Comparison of ENCODE assay signal across 8 cellular contexts in genomic region chr15:100349696-100350433, GRCh38. TPM values are rescaled to one million over a fixed set of nuclear protein-coding genes. Genes with fewer than 3 reads are reported as not detected.
DNase-seq lines count a peak whose midpoint lies in the region; ATAC-seq lines count a peak whose summit lies in the region.

No MANE protein-coding gene starts in this region.

- H3K9me3 Mint-ChIP-seq in naive thymus-derived CD4-positive, alpha-beta T cell: no peaks in the 10 kb centered on the region
- H3K9me3 Mint-ChIP-seq in stimulated activated effector memory CD8-positive, alpha-beta T cell treated with anti-CD3 and anti-CD28 coated beads, Interleukin-12 subunit alpha, Interleukin-12 subunit beta, amount 100 ng/mL, for 72 hours: no peaks in the 10 kb centered on the region

- H3K9me3 ChIP-seq in HUES64 (ENCODE audit: insufficient read depth, low read depth, low read length): no peaks in the 10 kb centered on the region
- H3K9me3 ChIP-seq in naive thymus-derived CD4-positive, alpha-beta T cell (ENCODE audit: control insufficient read depth in 2 of 3, low read length in 3 of 3): no peaks in the 10 kb centered on the region

- H3K36me3 Mint-ChIP-seq in naive thymus-derived CD4-positive, alpha-beta T cell: no peaks in the 10 kb centered on the region
- no peaks in the 10 kb centered on the region for H3K36me3 Mint-ChIP-seq in stimulated activated effector memory CD8-positive, alpha-beta T cell treated with anti-CD3 and anti-CD28 coated beads, Interleukin-12 subunit alpha, Interleukin-12 subunit beta, amount 100 ng/mL, for 72 hours

- peaks cover 7 to 22% (median 14%) of the 10 kb centered on the region in 7 donors for H3K4me1 Mint-ChIP-seq in naive thymus-derived CD4-positive, alpha-beta T cell
- H3K4me1 Mint-ChIP-seq in stimulated activated effector memory CD8-positive, alpha-beta T cell treated with anti-CD3 and anti-CD28 coated beads, Interleukin-12 subunit alpha, Interleukin-12 subunit beta, amount 100 ng/mL, for 72 hours: peaks cover 9% of the 10 kb centered on the region

- H3K27ac Mint-ChIP-seq in naive thymus-derived CD4-positive, alpha-beta T cell: peak overlapping the region; percentile 77 to 95 (median 90)
- peak overlapping the region; percentile 83 for H3K27ac Mint-ChIP-seq in stimulated activated effector memory CD8-positive, alpha-beta T cell treated with anti-CD3 and anti-CD28 coated beads, Interleukin-12 subunit alpha, Interleukin-12 subunit beta, amount 100 ng/mL, for 72 hours

- peak overlapping the region; percentile 64 for H3K9ac ChIP-seq in HUES64 (ENCODE audit: low read depth, low read length)

- ATAC-seq in GM21423 (IDR thresholded peaks at IDR 0.05; ENCODE audit: unreplicated experiment): peak; percentile 87
- ATAC-seq in naive thymus-derived CD4-positive, alpha-beta T cell: peak; percentile 98
- ATAC-seq in stimulated activated effector memory CD8-positive, alpha-beta T cell treated with anti-CD3 and anti-CD28 coated beads, Interleukin-12 subunit alpha, Interleukin-12 subunit beta, amount 100 ng/mL, for 72 hours: peak; percentile 95

- peaks cover 0 to 29% (median 14%) of the 10 kb centered on the region in 5 donors for H3K27me3 Mint-ChIP-seq in naive thymus-derived CD4-positive, alpha-beta T cell

- WGBS in HUES64: under 1% methylated on average over 43 of the region's 43 CpGs

- peak overlapping the region; percentile 89 to 97 (median 96) for H3K4me3 Mint-ChIP-seq in naive thymus-derived CD4-positive, alpha-beta T cell
- peak overlapping the region; percentile 80 for H3K4me3 Mint-ChIP-seq in stimulated activated effector memory CD8-positive, alpha-beta T cell treated with anti-CD3 and anti-CD28 coated beads, Interleukin-12 subunit alpha, Interleukin-12 subunit beta, amount 100 ng/mL, for 72 hours

- CTCF ChIA-PET in naive thymus-derived CD4-positive, alpha-beta T cell (lab: Charles Lee): interaction anchor here (0.6 to 7.2 kb wide), 29 partner anchors 8 to 1090 kb away, joined by 3 to 135 read pairs (median 4); partner anchors contain the start of genes ADAMTS17, ASB7 and LINS1

- peaks cover 6% of the 10 kb centered on the region; the same call in 1 of the 2 replicates for H3K4me1 ChIP-seq in HUES64 (ENCODE audit: insufficient read depth, low read length)
- peaks cover 0 to 12% of the 10 kb centered on the region in 2 donors for H3K4me1 ChIP-seq in naive thymus-derived CD4-positive, alpha-beta T cell (ENCODE audit: control insufficient read depth in 2 of 2, insufficient read depth in 2 of 2, low read length in 2 of 2)

- POLR2A ChIA-PET in naive thymus-derived CD4-positive, alpha-beta T cell (lab: Charles Lee): interaction anchor here (0.6 to 3.8 kb wide), 12 partner anchors 9 to 421 kb away, joined by 3 to 16 read pairs (median 4); partner anchors contain the start of genes ASB7 and LINS1

- H3K27me3 ChIP-seq in HUES64 (ENCODE audit: insufficient read depth, low read length): peaks cover 18% of the 10 kb centered on the region
- H3K27me3 ChIP-seq in naive thymus-derived CD4-positive, alpha-beta T cell (ENCODE audit: control insufficient read depth in 2 of 2, insufficient read depth in 2 of 2, low read length in 2 of 2): peaks cover 0 to 4% of the 10 kb centered on the region in 2 donors

- no peaks in the 10 kb centered on the region for H3K36me3 ChIP-seq in HUES64 (ENCODE audit: insufficient read depth, low read length)
- peaks cover 0 to 4% (median 0%) of the 10 kb centered on the region in 3 experiments for H3K36me3 ChIP-seq in naive thymus-derived CD4-positive, alpha-beta T cell (ENCODE audit: control insufficient read depth in 2 of 3, insufficient read depth in 3 of 3, low read length in 3 of 3)

- intact Hi-C loops in naive thymus-derived CD4-positive, alpha-beta T cell (cut with micrococcal nuclease): loop anchor here (1.0 to 10.0 kb wide), 10 partner anchors 8 to 945 kb away; partner anchors contain the start of genes ASB7 (in 1 of the 2), LINS1 (in 1 of the 2) and SNRPA1 (in 1 of the 2)

- H3K27ac ChIP-seq in HUES64 (ENCODE audit: low read depth, low read length): no peak overlapping the region
- peak overlapping the region; percentile 79 for H3K27ac ChIP-seq in naive thymus-derived CD4-positive, alpha-beta T cell (ENCODE audit: low read depth, low read length)

- H3K4me3 ChIP-seq in HUES64 (ENCODE audit: low read length): peak overlapping the region; percentile 83
- peak overlapping the region; percentile 98 for H3K4me3 ChIP-seq in naive thymus-derived CD4-positive, alpha-beta T cell (ENCODE audit: low read length)

- peak; percentile 80 for DNase-seq in DMS 273 (lab: John Stamatoyannopoulos, UW; ENCODE audit: unreplicated experiment)
- DNase-seq in RKO (ENCODE audit: low spot score): peak; percentile 84
- DNase-seq in activated T-helper 1 cell treated with anti-CD3 and anti-CD28 coated beads, Interleukin-2, amount 50 U/mL, for 16 hours (ENCODE audit: low read depth in 1 of 2, low spot score in 1 of 2): peak; percentile 76 to 77
- DNase-seq in fibroblast of gingiva (ENCODE audit: low read depth): peak; percentile 79
- peak; percentile 74 to 90 (median 82) for DNase-seq in naive thymus-derived CD4-positive, alpha-beta T cell
- peak; percentile 87 to 95 for DNase-seq in stimulated activated effector memory CD8-positive, alpha-beta T cell treated with anti-CD3 and anti-CD28 coated beads, Interleukin-12 subunit alpha, Interleukin-12 subunit beta, amount 100 ng/mL, for 72 hours (ENCODE audit: low spot score in 2 of 2)

RNA-seq across cellular contexts. Expression of gene ADAMTS17, which starts 8.1 kb away (rescaled TPM):
- polyA plus RNA-seq in HUES64 (2013, experiment 1 of 2): 0.40 TPM
- 1.1 TPM for polyA plus RNA-seq in HUES64 (2013, experiment 2 of 2)
- total RNA-seq in naive thymus-derived CD4-positive, alpha-beta T cell: 10 to 100 TPM in 2 of 5 experiments, 1 to 10 TPM in 3; 2.0 to 13.5 (median 3.2) TPM
- 1 to 10 TPM; 1.5 to 5.3 TPM for polyA plus RNA-seq in naive thymus-derived CD4-positive, alpha-beta T cell
